In the genomic region with DNA sequence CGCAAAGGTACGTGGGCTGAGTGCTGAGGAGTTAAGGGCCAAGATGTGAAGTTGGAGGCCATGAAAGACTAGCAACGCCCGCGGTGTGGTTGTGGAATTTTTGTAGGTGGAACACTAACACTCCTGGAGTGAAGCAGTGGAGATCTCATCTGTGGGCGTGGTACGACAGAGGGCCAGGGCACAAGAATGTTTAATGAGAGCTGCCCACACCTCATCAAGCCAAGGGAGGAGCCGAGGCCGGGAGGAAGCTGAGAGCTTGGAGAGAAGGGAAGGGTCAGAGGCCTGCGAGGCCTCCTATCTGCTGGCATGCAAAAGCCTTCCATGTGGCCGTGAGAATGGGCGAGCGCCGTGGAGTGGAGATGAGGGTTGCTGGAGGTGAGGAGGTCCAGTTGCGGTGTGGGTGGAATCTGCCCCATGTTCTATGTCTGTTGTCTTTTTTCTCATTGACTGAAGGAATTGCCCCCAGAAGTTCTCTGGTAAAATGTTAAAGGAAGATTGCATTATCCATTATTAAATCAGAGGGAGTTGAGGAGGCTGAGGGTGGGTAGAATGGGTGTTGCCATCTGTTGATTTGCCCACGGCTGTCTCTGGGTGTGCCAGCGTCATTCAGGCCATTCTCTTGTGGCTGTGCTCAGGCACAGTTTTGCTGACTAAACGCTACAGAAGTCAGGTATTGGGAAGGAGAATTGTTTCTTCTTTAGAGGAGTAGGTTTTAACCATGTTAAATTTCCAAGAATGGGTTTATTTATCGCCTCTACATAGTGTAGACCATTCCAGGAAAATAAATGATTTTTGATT, we compare ENCODE assay signal across 21 cellular contexts. TPM values are rescaled to one million over a fixed set of nuclear protein-coding genes. Genes with fewer than 3 reads are reported as not detected.
A peak's percentile ranks its signal among the peaks of the same experiment; 100 is the strongest.
DNase-seq lines count a peak whose midpoint lies in the region; ATAC-seq and TF ChIP-seq lines count a peak whose summit lies in the region.
"Had no signal": no experiment of that assay in that cellular context is flagged by ENCODE, and none has a peak within 500 bp of the region (broad histone marks: within the 10 kb centered on the region; RNA-seq: fewer than 3 reads in every experiment).

No MANE protein-coding gene starts in this region.

- H2BK5ac ChIP-seq in mesenchymal stem cell (ENCODE audit: low read depth, low read length, poor library complexity, severe bottlenecking), result no peak overlapping the region

- TF ChIP-seq CTCF in left ventricle myocardium inferior (IDR thresholded peaks at IDR 0.05; ENCODE audit: borderline replicate concordance) (no peak), ascending aorta (IDR thresholded peaks at IDR 0.05) (no peak), upper lobe of left lung (IDR thresholded peaks at IDR 0.05) (no peak), BE2C (IDR thresholded peaks at IDR 0.05; ENCODE audit: low read depth, low read length) (no peak), brain microvascular endothelial cell (IDR thresholded peaks at IDR 0.05; ENCODE audit: low read depth, low read length, missing control alignments) (no peak)

- no peak overlapping the region for H3K4ac ChIP-seq in mesenchymal stem cell (ENCODE audit: low read depth in 1 of 2, low read length in 2 of 2)

- H3K36me3 ChIP-seq in left ventricle myocardium inferior (no peaks in the 10 kb centered on the region), ascending aorta (no peaks in the 10 kb centered on the region), mesenchymal stem cell (ENCODE audit: control insufficient read depth in 1 of 2, insufficient read depth in 2 of 2, low read depth in 1 of 2, low read length in 2 of 2) (peaks cover 0 to 3% of the 10 kb centered on the region in 2 experiments), upper lobe of left lung (no peaks in the 10 kb centered on the region), BE2C (no peaks in the 10 kb centered on the region), brain microvascular endothelial cell (replicated peaks) (no peaks in the 10 kb centered on the region)

- H2AFZ ChIP-seq in mesenchymal stem cell (ENCODE audit: low read depth, low read length), result no peak overlapping the region

- H3K27ac ChIP-seq in left ventricle myocardium inferior (replicated peaks), result no peak overlapping the region
- peak overlapping the region; percentile 62 to 71 for H3K27ac ChIP-seq in ascending aorta
- no peak overlapping the region for H3K27ac ChIP-seq in mesenchymal stem cell (ENCODE audit: low read length, poor library complexity, severe bottlenecking)
- peak overlapping the region; percentile 13 to 53 (median 16) for H3K27ac ChIP-seq in upper lobe of left lung
- H3K27ac ChIP-seq in brain microvascular endothelial cell, result no peak overlapping the region
- H3K27ac ChIP-seq: BLaER1 treated with 17β-estradiol and CSF1 and Interleukin-3, amounts not matched to agents 10 nM and 100 nM; RWPE1 had no signal

- peak overlapping the region; percentile 19 for H2AK5ac ChIP-seq in mesenchymal stem cell (ENCODE audit: low read length, severe bottlenecking)

- H4K8ac ChIP-seq in mesenchymal stem cell (ENCODE audit: low read length), result peak overlapping the region; percentile 45

- no peak overlapping the region for H4K91ac ChIP-seq in mesenchymal stem cell (ENCODE audit: low read length)

- H3K18ac ChIP-seq in mesenchymal stem cell (ENCODE audit: low read depth in 1 of 2, low read length in 2 of 2), result peak overlapping the region; percentile 29 to 75

- H2BK12ac ChIP-seq in mesenchymal stem cell (ENCODE audit: low read length in 2 of 2), result peak overlapping the region in 1 of 2 experiments; percentile 51

- intact Hi-C loops in left cardiac atrium (cut with DNase I) (no loop called here), left ventricle myocardium inferior (cut with micrococcal nuclease) (no loop called here), ascending aorta (cut with DNase I) (no loop called here)

- peaks cover 16% of the 10 kb centered on the region for H3K79me1 ChIP-seq in mesenchymal stem cell (replicated peaks; ENCODE audit: low read length, poor library complexity, severe bottlenecking)

- H3K4me3 ChIP-seq in left ventricle myocardium inferior, result no peak overlapping the region
- no peak overlapping the region for H3K4me3 ChIP-seq in ascending aorta
- H3K4me3 ChIP-seq in mesenchymal stem cell (ENCODE audit: insufficient read depth in 1 of 2, low read depth in 1 of 2, low read length in 2 of 2), result no peak overlapping the region
- H3K4me3 ChIP-seq in upper lobe of left lung, result no peak overlapping the region
- H3K4me3 ChIP-seq in BE2C (ENCODE audit: low read depth, low read length), result no peak overlapping the region
- H3K4me3 ChIP-seq in brain microvascular endothelial cell (ENCODE audit: low read depth, low read length), result no peak overlapping the region
- H3K4me3 ChIP-seq: BLaER1 treated with 17β-estradiol and CSF1 and Interleukin-3, amounts not matched to agents 10 nM and 100 nM; GM12878 had no signal

- 89% methylated on average over 18 of the region's 19 CpGs for WGBS in mesenchymal stem cell
- WGBS in upper lobe of left lung, 2 donors, result 80% methylated on average over 19 of the region's 19 CpGs

- in situ Hi-C loops in brain microvascular endothelial cell (cut with HindIII; ENCODE audit: low pct_ligation_motif_present, low sequenced_read_pairs), result no loop called here

- H3K27me3 ChIP-seq in left ventricle myocardium inferior (ENCODE audit: low read depth) (no peaks in the 10 kb centered on the region), ascending aorta (no peaks in the 10 kb centered on the region), mesenchymal stem cell (ENCODE audit: control insufficient read depth in 1 of 2, insufficient read depth in 1 of 2, low read length in 2 of 2) (no peaks in the 10 kb centered on the region), upper lobe of left lung (no peaks in the 10 kb centered on the region), BE2C (no peaks in the 10 kb centered on the region), brain microvascular endothelial cell (replicated peaks) (no peaks in the 10 kb centered on the region)
- H3K27me3 ChIP-seq: BLaER1 treated with 17β-estradiol and CSF1 and Interleukin-3, amounts not matched to agents 10 nM and 100 nM had no signal

- ATAC-seq in left cardiac atrium, result peak; percentile 53 to 93
- peak; percentile 33 to 90 for ATAC-seq in upper lobe of left lung (ENCODE audit: low FRiP score in 2 of 2)
- ATAC-seq: GM12878, PC-3 had no signal

- TF ChIP-seq POLR2A in upper lobe of left lung (IDR thresholded peaks at IDR 0.05), result no peak

- H3K9ac ChIP-seq in mesenchymal stem cell (ENCODE audit: low read length), result no peak overlapping the region
- H3K9ac ChIP-seq: BLaER1 treated with 17β-estradiol and CSF1 and Interleukin-3, amounts not matched to agents 10 nM and 100 nM had no signal

- H3K4me1 ChIP-seq in left ventricle myocardium inferior (peaks cover 11% of the 10 kb centered on the region), ascending aorta (peaks cover 0 to 30% of the 10 kb centered on the region in 2 donors), mesenchymal stem cell (ENCODE audit: control insufficient read depth, insufficient read depth, low read depth, low read length) (peaks cover 4% of the 10 kb centered on the region), upper lobe of left lung (peaks cover 0 to 27% (median 15%) of the 10 kb centered on the region in 4 donors), BE2C (peaks cover 4% of the 10 kb centered on the region)

- H3K4me2 ChIP-seq in mesenchymal stem cell (ENCODE audit: low read length, poor library complexity, severe bottlenecking), result no peak overlapping the region
- H3K4me2 ChIP-seq: BLaER1 treated with 17β-estradiol and CSF1 and Interleukin-3, amounts not matched to agents 10 nM and 100 nM had no signal

- no peak overlapping the region for H3K23ac ChIP-seq in mesenchymal stem cell (ENCODE audit: low read length in 2 of 2)

- H3K9me3 ChIP-seq in left ventricle myocardium inferior (replicated peaks) (no peaks in the 10 kb centered on the region), ascending aorta (no peaks in the 10 kb centered on the region), mesenchymal stem cell (ENCODE audit: control insufficient read depth, low read length) (no peaks in the 10 kb centered on the region), upper lobe of left lung (no peaks in the 10 kb centered on the region), BE2C (no peaks in the 10 kb centered on the region)
- H3K9me3 ChIP-seq: BLaER1 treated with 17β-estradiol and CSF1 and Interleukin-3, amounts not matched to agents 10 nM and 100 nM had no signal

- DNase-seq in left cardiac atrium (peak; percentile 33), left ventricle myocardium inferior (no peak), ascending aorta (ENCODE audit: low spot score in 2 of 2) (no peak), mesenchymal stem cell (no peak), upper lobe of left lung (peak in 1 of 2 donors; percentile 49), BE2C (no peak), AG08395 (ENCODE audit: low spot score) (no peak), brain microvascular endothelial cell (no peak)
- DNase-seq: 8988T, DND-41, HCEC 1CT, KBM-7, NCI-H1436, NCI-H2029, NCI-H2171, NCI-H446 treated with DMSO at 0.1 percent for 48 hours, NCI-H748 treated with DMSO at 0.1 percent for 48 hours, PC-3 had no signal

- H3K14ac ChIP-seq in mesenchymal stem cell (ENCODE audit: low read length in 2 of 2), result peak overlapping the region in 1 of 2 experiments; percentile 26

- no peak overlapping the region for H2BK15ac ChIP-seq in mesenchymal stem cell (ENCODE audit: low read depth, poor library complexity, severe bottlenecking)

- H2BK120ac ChIP-seq in mesenchymal stem cell (ENCODE audit: low read depth, low read length), result no peak overlapping the region

- TF ChIP-seq EP300 in upper lobe of left lung (IDR thresholded peaks at IDR 0.05), result no peak

RNA-seq across cellular contexts. Expression of a gene that starts 19.8 kb away (rescaled TPM):
- total RNA-seq in left cardiac atrium, result 10 to 100 TPM; 15.4 to 16.6 TPM
- total RNA-seq in left ventricle myocardium inferior, result 10.8 TPM
- 18.7 TPM for total RNA-seq in ascending aorta
- 12.1 TPM for polyA plus RNA-seq in mesenchymal stem cell (2013, experiment 1 of 2)
- 13.1 TPM for polyA plus RNA-seq in mesenchymal stem cell (2013, experiment 2 of 2)
- 100 to 1,000 TPM in 4 of 6 donors, 10 to 100 TPM in 2; 62.9 to 178 (median 123) TPM for total RNA-seq in upper lobe of left lung
- 2.3 TPM for polyA plus RNA-seq in BE2C (2012; ENCODE audit: insufficient read depth, insufficient read length, low read depth)

RNA-seq across cellular contexts. Expression of a gene that starts 25.4 kb away (rescaled TPM):
- total RNA-seq in left cardiac atrium (10 to 100 TPM; 16.8 to 25.9 TPM), left ventricle myocardium inferior (11.7 TPM), ascending aorta (27.7 TPM), upper lobe of left lung (10 to 100 TPM; 12.3 to 42.9 (median 24.0) TPM)
- 32.2 TPM for polyA plus RNA-seq in mesenchymal stem cell (2013, experiment 1 of 2)
- 30.9 TPM for polyA plus RNA-seq in mesenchymal stem cell (2013, experiment 2 of 2)
- polyA plus RNA-seq in BE2C (2012; ENCODE audit: insufficient read depth, insufficient read length, low read depth), result 19.4 TPM

Comparison
In these comparisons a context has a peak if more than half of its experiments do, and no peak if none do; other contexts are left out.
1. H3K27ac ChIP-seq: peak in ascending aorta (2 of 2) and upper lobe of left lung (4 of 4); none in left ventricle myocardium inferior (single experiment), mesenchymal stem cell (single experiment) and brain microvascular endothelial cell (single experiment).